In the genomic region with DNA sequence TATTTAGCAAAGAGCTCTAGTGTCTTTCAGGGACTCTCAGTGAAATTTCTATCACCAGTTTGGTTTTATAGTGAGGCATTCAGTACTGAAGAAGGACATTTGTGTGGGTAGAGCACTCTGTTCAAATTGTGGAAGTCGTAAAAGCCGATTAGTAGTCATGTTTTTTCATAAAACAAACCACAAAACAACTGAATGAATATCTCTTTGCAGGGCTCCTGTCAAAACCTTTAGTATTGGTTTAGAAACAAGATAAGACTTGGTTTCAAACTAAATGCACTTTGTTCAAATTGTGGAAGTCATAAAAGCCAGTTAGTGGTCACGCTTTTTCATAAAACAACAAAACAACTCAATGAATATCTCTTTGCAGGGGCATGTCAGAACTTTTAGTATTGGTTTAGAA, we compare ENCODE assay signal across 1 cellular context.
TF ChIP-seq lines count a peak whose summit lies in the region.

No MANE protein-coding gene starts in this region.

TF ChIP-seq in WTC11, 78 proteins besides CTCF, POLR2A, EP300 and RAD21 (continued from another document):
- TF ChIP-seq, protein P1, sequence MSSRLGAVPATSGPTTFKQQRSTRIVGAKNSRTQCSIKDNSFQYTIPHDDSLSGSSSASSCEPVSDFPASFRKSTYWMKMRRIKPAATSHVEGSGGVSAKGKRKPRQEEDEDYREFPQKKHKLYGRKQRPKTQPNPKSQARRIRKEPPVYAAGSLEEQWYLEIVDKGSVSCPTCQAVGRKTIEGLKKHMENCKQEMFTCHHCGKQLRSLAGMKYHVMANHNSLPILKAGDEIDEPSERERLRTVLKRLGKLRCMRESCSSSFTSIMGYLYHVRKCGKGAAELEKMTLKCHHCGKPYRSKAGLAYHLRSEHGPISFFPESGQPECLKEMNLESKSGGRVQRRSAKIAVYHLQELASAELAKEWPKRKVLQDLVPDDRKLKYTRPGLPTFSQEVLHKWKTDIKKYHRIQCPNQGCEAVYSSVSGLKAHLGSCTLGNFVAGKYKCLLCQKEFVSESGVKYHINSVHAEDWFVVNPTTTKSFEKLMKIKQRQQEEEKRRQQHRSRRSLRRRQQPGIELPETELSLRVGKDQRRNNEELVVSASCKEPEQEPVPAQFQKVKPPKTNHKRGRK (CRISPR knock-in tag; IDR thresholded peaks at IDR 0.05; ENCODE audit: borderline replicate concordance): no peak
- TF ChIP-seq TEAD4 (CRISPR knock-in tag; IDR thresholded peaks at IDR 0.05): no peak
- TF ChIP-seq, protein P2, sequence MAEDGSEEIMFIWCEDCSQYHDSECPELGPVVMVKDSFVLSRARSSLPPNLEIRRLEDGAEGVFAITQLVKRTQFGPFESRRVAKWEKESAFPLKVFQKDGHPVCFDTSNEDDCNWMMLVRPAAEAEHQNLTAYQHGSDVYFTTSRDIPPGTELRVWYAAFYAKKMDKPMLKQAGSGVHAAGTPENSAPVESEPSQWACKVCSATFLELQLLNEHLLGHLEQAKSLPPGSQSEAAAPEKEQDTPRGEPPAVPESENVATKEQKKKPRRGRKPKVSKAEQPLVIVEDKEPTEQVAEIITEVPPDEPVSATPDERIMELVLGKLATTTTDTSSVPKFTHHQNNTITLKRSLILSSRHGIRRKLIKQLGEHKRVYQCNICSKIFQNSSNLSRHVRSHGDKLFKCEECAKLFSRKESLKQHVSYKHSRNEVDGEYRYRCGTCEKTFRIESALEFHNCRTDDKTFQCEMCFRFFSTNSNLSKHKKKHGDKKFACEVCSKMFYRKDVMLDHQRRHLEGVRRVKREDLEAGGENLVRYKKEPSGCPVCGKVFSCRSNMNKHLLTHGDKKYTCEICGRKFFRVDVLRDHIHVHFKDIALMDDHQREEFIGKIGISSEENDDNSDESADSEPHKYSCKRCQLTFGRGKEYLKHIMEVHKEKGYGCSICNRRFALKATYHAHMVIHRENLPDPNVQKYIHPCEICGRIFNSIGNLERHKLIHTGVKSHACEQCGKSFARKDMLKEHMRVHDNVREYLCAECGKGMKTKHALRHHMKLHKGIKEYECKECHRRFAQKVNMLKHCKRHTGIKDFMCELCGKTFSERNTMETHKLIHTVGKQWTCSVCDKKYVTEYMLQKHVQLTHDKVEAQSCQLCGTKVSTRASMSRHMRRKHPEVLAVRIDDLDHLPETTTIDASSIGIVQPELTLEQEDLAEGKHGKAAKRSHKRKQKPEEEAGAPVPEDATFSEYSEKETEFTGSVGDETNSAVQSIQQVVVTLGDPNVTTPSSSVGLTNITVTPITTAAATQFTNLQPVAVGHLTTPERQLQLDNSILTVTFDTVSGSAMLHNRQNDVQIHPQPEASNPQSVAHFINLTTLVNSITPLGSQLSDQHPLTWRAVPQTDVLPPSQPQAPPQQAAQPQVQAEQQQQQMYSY (CRISPR knock-in tag; IDR thresholded peaks at IDR 0.05): no peak
- TF ChIP-seq, protein P3, sequence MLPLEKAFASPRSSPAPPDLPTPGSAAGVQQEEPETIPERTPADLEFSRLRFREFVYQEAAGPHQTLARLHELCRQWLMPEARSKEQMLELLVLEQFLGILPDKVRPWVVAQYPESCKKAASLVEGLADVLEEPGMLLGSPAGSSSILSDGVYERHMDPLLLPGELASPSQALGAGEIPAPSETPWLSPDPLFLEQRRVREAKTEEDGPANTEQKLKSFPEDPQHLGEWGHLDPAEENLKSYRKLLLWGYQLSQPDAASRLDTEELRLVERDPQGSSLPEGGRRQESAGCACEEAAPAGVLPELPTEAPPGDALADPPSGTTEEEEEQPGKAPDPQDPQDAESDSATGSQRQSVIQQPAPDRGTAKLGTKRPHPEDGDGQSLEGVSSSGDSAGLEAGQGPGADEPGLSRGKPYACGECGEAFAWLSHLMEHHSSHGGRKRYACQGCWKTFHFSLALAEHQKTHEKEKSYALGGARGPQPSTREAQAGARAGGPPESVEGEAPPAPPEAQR (CRISPR knock-in tag; IDR thresholded peaks at IDR 0.05): no peak
